Comparison of ENCODE assay signal across 1 cellular context in the genomic region with DNA sequence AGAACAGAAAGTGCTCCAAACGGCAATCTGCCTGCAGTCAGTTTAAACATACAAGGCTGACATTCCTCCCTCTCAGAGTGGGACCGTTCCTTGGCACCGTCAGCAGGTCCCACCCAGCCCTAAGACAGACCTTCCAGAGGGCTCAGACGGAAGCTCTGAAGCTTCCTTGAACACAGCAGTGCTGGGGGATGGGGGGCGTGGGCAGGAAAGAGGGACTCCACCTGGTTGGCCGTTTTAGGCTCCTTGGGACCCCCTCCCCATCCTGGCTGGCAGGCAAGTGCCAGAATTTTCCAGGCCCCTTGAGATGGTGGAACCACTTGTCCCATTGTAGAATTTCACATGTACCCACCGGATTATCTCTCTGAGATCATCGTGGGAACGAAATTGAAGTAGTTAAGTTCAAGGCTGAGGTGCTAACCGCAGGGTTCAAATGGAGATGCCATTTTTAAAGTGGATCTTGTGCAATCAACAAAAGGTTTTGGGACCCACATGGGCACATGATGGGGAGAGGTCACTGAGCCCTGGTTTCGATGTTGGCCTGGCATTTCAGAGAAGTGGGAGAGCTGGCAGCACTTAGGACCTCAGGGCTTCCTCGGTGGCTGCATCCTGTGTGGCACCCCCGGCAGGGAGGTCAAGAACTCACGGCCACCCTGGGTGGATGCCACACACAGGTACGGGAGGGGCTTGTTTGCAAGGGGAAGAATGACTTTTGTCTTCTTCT.
TF ChIP-seq lines count a peak whose summit lies in the region.

No MANE protein-coding gene starts in this region.

TF ChIP-seq in IMR-90, 13 proteins besides CTCF, POLR2A, EP300 and RAD21:
- TF ChIP-seq, protein P1, sequence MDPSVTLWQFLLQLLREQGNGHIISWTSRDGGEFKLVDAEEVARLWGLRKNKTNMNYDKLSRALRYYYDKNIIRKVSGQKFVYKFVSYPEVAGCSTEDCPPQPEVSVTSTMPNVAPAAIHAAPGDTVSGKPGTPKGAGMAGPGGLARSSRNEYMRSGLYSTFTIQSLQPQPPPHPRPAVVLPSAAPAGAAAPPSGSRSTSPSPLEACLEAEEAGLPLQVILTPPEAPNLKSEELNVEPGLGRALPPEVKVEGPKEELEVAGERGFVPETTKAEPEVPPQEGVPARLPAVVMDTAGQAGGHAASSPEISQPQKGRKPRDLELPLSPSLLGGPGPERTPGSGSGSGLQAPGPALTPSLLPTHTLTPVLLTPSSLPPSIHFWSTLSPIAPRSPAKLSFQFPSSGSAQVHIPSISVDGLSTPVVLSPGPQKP (IDR thresholded peaks at IDR 0.05; ENCODE audit: borderline replicate concordance, low read depth, low read length) = no peak
- TF ChIP-seq MXI1 (IDR thresholded peaks at IDR 0.05; ENCODE audit: borderline replicate concordance, low read depth, low read length) (no peak), MAFK (IDR thresholded peaks at IDR 0.05; ENCODE audit: low read depth, low read length) (no peak), FOS (IDR thresholded peaks at IDR 0.05; ENCODE audit: low read depth, low read length) (no peak), MAZ (IDR thresholded peaks at IDR 0.05; ENCODE audit: borderline replicate concordance, low read depth, low read length) (no peak), CEBPB (IDR thresholded peaks at IDR 0.05; ENCODE audit: low read depth, low read length) (no peak), RCOR1 (IDR thresholded peaks at IDR 0.05; ENCODE audit: insufficient replicate concordance, low read length) (no peak), RFX5 (IDR thresholded peaks at IDR 0.05; ENCODE audit: low read depth, low read length) (no peak), BHLHE40 (IDR thresholded peaks at IDR 0.05; ENCODE audit: low read depth, low read length) (no peak), CHD1 (IDR thresholded peaks at IDR 0.05; ENCODE audit: low read depth, low read length) (no peak), NFE2L2 (IDR thresholded peaks at IDR 0.05; ENCODE audit: low read depth, low read length) (no peak)
- TF ChIP-seq, protein P2, sequence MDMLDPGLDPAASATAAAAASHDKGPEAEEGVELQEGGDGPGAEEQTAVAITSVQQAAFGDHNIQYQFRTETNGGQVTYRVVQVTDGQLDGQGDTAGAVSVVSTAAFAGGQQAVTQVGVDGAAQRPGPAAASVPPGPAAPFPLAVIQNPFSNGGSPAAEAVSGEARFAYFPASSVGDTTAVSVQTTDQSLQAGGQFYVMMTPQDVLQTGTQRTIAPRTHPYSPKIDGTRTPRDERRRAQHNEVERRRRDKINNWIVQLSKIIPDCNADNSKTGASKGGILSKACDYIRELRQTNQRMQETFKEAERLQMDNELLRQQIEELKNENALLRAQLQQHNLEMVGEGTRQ (IDR thresholded peaks at IDR 0.05; ENCODE audit: low read depth, low read length) = no peak
TF ChIP-seq in IMR-90: peak in this region for 0.
